In the genomic region with DNA sequence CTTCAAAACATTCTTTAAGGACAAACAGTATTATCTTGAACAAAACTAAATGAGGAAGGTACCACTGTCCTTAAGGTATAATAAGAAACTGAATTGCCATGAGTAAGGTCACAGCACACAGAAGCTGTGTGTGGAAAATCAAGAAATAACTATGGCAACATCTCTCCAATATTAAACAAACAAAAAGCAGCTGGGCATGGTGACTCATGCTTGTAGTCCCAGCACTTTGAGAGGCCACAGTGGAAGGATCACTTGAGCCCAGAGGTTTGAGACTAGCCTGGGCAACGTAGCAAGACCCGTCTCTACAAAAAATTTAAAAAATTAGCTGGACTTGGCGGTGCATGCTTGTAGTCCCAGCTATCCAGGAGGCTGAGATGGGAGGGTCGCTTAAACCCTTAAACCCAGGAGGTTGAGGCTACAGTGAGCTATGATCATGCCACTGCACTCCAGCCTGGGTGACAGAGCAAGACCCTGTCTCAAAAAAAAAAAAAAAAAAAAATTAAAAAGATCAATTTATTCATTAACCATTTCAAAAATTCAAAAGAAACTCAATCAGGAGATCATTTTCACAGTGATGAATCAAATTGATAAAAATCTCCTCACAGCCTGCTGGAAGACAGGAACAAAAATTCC, we compare ENCODE assay signal across 10 cellular contexts.
A peak's percentile ranks its signal among the peaks of the same experiment; 100 is the strongest.
DNase-seq lines count a peak whose midpoint lies in the region; ATAC-seq, FAIRE-seq and TF ChIP-seq lines count a peak whose summit lies in the region.
"Had no signal": no experiment of that assay in that cellular context is flagged by ENCODE, and none has a peak within 500 bp of the region (broad histone marks: within the 10 kb centered on the region; RNA-seq: fewer than 3 reads in every experiment).

No MANE protein-coding gene starts in this region.

- FAIRE-seq in H1 (lab: Jason Lieb, UNC): no peak

- H4K8ac ChIP-seq in H1 (ENCODE audit: extremely low read depth, insufficient read depth, low read length): no peak overlapping the region

- no peak for TF ChIP-seq EP300 in H1 (IDR thresholded peaks at IDR 0.05; ENCODE audit: borderline replicate concordance in 1 of 2, low read depth in 2 of 2, low read length in 2 of 2)

- H2BK12ac ChIP-seq in H1 (ENCODE audit: low read depth, low read length): 0 out of 2 replicates have a peak overlapping the region, but pooled peaks have one; percentile 52

- H3K23ac ChIP-seq in H1 (ENCODE audit: insufficient read length): no peak overlapping the region

- H3K4me1 ChIP-seq in H1 (replicated peaks in 1 of 4; ENCODE audit: control insufficient read depth in 3 of 4, insufficient read depth in 4 of 4, low read length in 3 of 4): peaks cover 4 to 9% (median 5%) of the 10 kb centered on the region in 4 experiments; a peak in 5 of 7 replicates

- no peak overlapping the region for H4K91ac ChIP-seq in H1 (replicated peaks; ENCODE audit: insufficient read length, low read length)

- H2AK5ac ChIP-seq in H1 (ENCODE audit: low read depth, low read length): no peak overlapping the region

- no peaks in the 10 kb centered on the region for H3K79me1 ChIP-seq in H1 (ENCODE audit: low read depth, low read length)

- H2BK5ac ChIP-seq in H1 (ENCODE audit: low read depth, low read length): no peak overlapping the region

- no peak overlapping the region for H4K5ac ChIP-seq in H1 (ENCODE audit: insufficient read length, low read depth, low read length)

- H3K27ac ChIP-seq in H1 (ENCODE audit: low read depth, low read length) (no peak overlapping the region), coronary artery (peak overlapping the region in 1 of 2 donors; percentile 38)

- CTCF ChIA-PET in H1 (lab: Charles Lee; ENCODE audit: partially characterized antibody): interaction anchor here (0.9 to 1.4 kb wide), 4 partner anchors 11 to 166 kb away, joined by 3 read pairs; no protein-coding TSS in a partner anchor

- H3K23me2 ChIP-seq in H1 (ENCODE audit: low read depth, low read length): no peaks in the 10 kb centered on the region

- H3K56ac ChIP-seq in H1 (replicated peaks; ENCODE audit: insufficient read length, low read depth, low read length): no peak overlapping the region

- ATAC-seq in left lobe of liver (no peak), HG03097 (IDR thresholded peaks at IDR 0.05; ENCODE audit: low FRiP score, unreplicated experiment) (no peak), HG03521 (IDR thresholded peaks at IDR 0.05; ENCODE audit: unreplicated experiment) (no peak)

- H3K4me3 ChIP-seq in H1 (ENCODE audit: extremely low read depth in 1 of 4, insufficient read depth in 2 of 4, low read depth in 3 of 4, low read length in 4 of 4): no peak overlapping the region
- no peak overlapping the region for H3K4me3 ChIP-seq in coronary artery

- no peaks in the 10 kb centered on the region for H3K27me3 ChIP-seq in H1 (replicated peaks in 1 of 4; ENCODE audit: control insufficient read depth in 3 of 4, extremely low read depth in 1 of 4, insufficient read depth in 3 of 4, low read length in 3 of 4)

- H3K18ac ChIP-seq in H1 (ENCODE audit: extremely low read depth, low read length): no peak overlapping the region; the same call in 1 of the 2 replicates

- no peak overlapping the region for H3K9ac ChIP-seq in H1 (replicated peaks in 1 of 4; ENCODE audit: extremely low read depth in 1 of 4, low read depth in 3 of 4, low read length in 3 of 4)

- H2AFZ ChIP-seq in H1 (ENCODE audit: low read length): no peak overlapping the region

- DNase-seq in DMS53 (lab: John Stamatoyannopoulos, UW) (peak; percentile 99), NCI-H460 (ENCODE audit: extremely low read depth, low read depth) (peak; percentile 41), H1 (ENCODE audit: low read depth in 1 of 2, low spot score in 2 of 2) (no peak), myocyte (ENCODE audit: low read depth) (peak; percentile 82), left lobe of liver (ENCODE audit: low spot score) (no peak), coronary artery (ENCODE audit: low spot score) (no peak)
- DNase-seq: activated CD8-positive, alpha-beta memory T cell treated with anti-CD3 and anti-CD28 coated beads, Interleukin-2, amount 50 U/mL, for 48 hours; NCI-H345 had no signal

- H2BK120ac ChIP-seq in H1 (replicated peaks; ENCODE audit: low read depth, low read length): no peak overlapping the region

- H3K14ac ChIP-seq in H1 (ENCODE audit: insufficient read length): no peak overlapping the region

- H3K4ac ChIP-seq in H1 (replicated peaks; ENCODE audit: insufficient read length, low read depth, low read length): no peak overlapping the region

- TF ChIP-seq POLR2A in H1 (IDR thresholded peaks at IDR 0.05; ENCODE audit: control extremely low read depth in 1 of 2, low read depth in 2 of 2, low read length in 2 of 2): no peak

- no peaks in the 10 kb centered on the region for H4K20me1 ChIP-seq in H1 (replicated peaks in 1 of 2; ENCODE audit: control insufficient read depth in 1 of 2, insufficient read depth in 2 of 2, low read length in 2 of 2)

- POLR2A ChIA-PET in H1 (lab: Charles Lee; ENCODE audit: partially characterized antibody): no interaction called here

- no peaks in the 10 kb centered on the region for H3K9me3 ChIP-seq in H1 (ENCODE audit: insufficient read depth in 2 of 2, low read depth in 1 of 2, low read length in 1 of 2)

- no peak overlapping the region for H2BK15ac ChIP-seq in H1 (ENCODE audit: low read length)

- H3K4me2 ChIP-seq in H1 (ENCODE audit: insufficient read depth in 1 of 2, low read depth in 2 of 2, low read length in 2 of 2): no peak overlapping the region

- no peak overlapping the region for H2BK20ac ChIP-seq in H1 (ENCODE audit: low read length)

- TF ChIP-seq RAD21 in H1 (IDR thresholded peaks at IDR 0.05 in 1 of 2, conservative IDR thresholded peaks at IDR 0.05 in 1 of 2; ENCODE audit: low read depth in 2 of 2, low read length in 2 of 2): no peak

- no peaks in the 10 kb centered on the region for H3K79me2 ChIP-seq in H1 (ENCODE audit: control insufficient read depth in 1 of 2, insufficient read depth in 2 of 2, low read length in 2 of 2)

- H3K36me3 ChIP-seq in H1 (ENCODE audit: control insufficient read depth in 2 of 4, insufficient read depth in 4 of 4, low read length in 3 of 4): no peaks in the 10 kb centered on the region

- no peak for TF ChIP-seq CTCF in H1 (IDR thresholded peaks at IDR 0.05; ENCODE audit: control extremely low read depth in 1 of 3, insufficient read depth in 1 of 3, low read depth in 1 of 3, low read length in 3 of 3)
- TF ChIP-seq CTCF in coronary artery (IDR thresholded peaks at IDR 0.05): no peak

- WGBS in H1 (ENCODE audit: extremely low coverage in 1 of 2, insufficient coverage in 1 of 2, insufficient read length in 1 of 2, insufficient replicate concordance in 2 of 2, low coverage in 1 of 2, low lambda C conversion rate in 2 of 2, missing lambda C conversion rate in 1 of 2), 2 experiments: 76% methylated on average over 4 of the region's 4 CpGs; no CpG with 5 or more reads in 1 of the 2 experiments

TF ChIP-seq in H1, 55 proteins besides CTCF, POLR2A, EP300 and RAD21:
- no peak for TF ChIP-seq CTBP2 (IDR thresholded peaks at IDR 0.05; ENCODE audit: borderline replicate concordance, insufficient read depth, insufficient read length, low read length)
- TF ChIP-seq EZH2 (IDR thresholded peaks at IDR 0.05; ENCODE audit: low read depth, low read length, severe bottlenecking): no peak
- no peak for TF ChIP-seq SAP30 (IDR thresholded peaks at IDR 0.05; ENCODE audit: insufficient read depth, insufficient replicate concordance, low read length)
- no peak for TF ChIP-seq JUN (IDR thresholded peaks at IDR 0.05; ENCODE audit: low read depth, low read length)

Comparison
In these comparisons a context has a peak if more than half of its experiments do, and no peak if none do; other contexts are left out.
1. DNase-seq: peak in DMS53 (single experiment), NCI-H460 (single experiment) and myocyte (single experiment); none in H1 (0 of 2), left lobe of liver (single experiment) and coronary artery (single experiment).